13 cellular contexts compared by ENCODE assay signal in genomic region chr5:13218518-13218917, GRCh38.
DNase-seq lines count a peak whose midpoint lies in the region; ATAC-seq and TF ChIP-seq lines count a peak whose summit lies in the region.
"Had no signal": no experiment of that assay in that cellular context is flagged by ENCODE, and none has a peak within 500 bp of the region (broad histone marks: within the 10 kb centered on the region; RNA-seq: fewer than 3 reads in every experiment).

No MANE protein-coding gene starts in this region.

- CTCF ChIA-PET in PC-3 (lab: Charles Lee) = no interaction called here

- no peak overlapping the region for H3K4me2 ChIP-seq in PC-3 (ENCODE audit: low read length)

- no peaks in the 10 kb centered on the region; the same call in 1 of the 2 replicates for H3K4me1 ChIP-seq in PC-3 (ENCODE audit: insufficient read depth, low read length)
- no peaks in the 10 kb centered on the region for H3K4me1 ChIP-seq in foreskin keratinocyte
- H3K4me1 ChIP-seq in ovary (ENCODE audit: insufficient read depth) = no peaks in the 10 kb centered on the region

- no peak overlapping the region for H3K4me3 ChIP-seq in PC-3 (ENCODE audit: low read length)
- no peak overlapping the region for H3K4me3 ChIP-seq in ovary
- H3K4me3 ChIP-seq: dorsolateral prefrontal cortex had no signal

- no peaks in the 10 kb centered on the region for H4K20me1 ChIP-seq in PC-3 (ENCODE audit: low read length)

- POLR2A ChIA-PET in PC-3 (lab: Charles Lee; ENCODE audit: unreplicated experiment) = no interaction called here

- TF ChIP-seq EP300 in ovary (IDR thresholded peaks at IDR 0.05) = no peak

- intact Hi-C loops in PC-3 (cut with micrococcal nuclease) (no loop called here), ovary (cut with DNase I) (no loop called here)

- ATAC-seq in PC-3 (peak; percentile 86), foreskin keratinocyte (peak; percentile 42), GM18511 (IDR thresholded peaks at IDR 0.05; ENCODE audit: unreplicated experiment) (no peak)

- H3K27ac ChIP-seq in PC-3 (ENCODE audit: low read length) = no peak overlapping the region
- no peak overlapping the region for H3K27ac ChIP-seq in foreskin keratinocyte
- no peak overlapping the region for H3K27ac ChIP-seq in ovary
- H3K27ac ChIP-seq: dorsolateral prefrontal cortex had no signal

- no peaks in the 10 kb centered on the region for H3F3A ChIP-seq in PC-3 (ENCODE audit: low read length, unreplicated experiment)

- peak; percentile 80 for TF ChIP-seq CTCF in PC-3 (conservative IDR thresholded peaks at IDR 0.05; ENCODE audit: low read depth, low read length)
- TF ChIP-seq CTCF in foreskin keratinocyte (conservative IDR thresholded peaks at IDR 0.05) = peak; percentile 49
- TF ChIP-seq CTCF in ovary (IDR thresholded peaks at IDR 0.05) = no peak

- H3K36me3 ChIP-seq in PC-3 (ENCODE audit: low read depth, low read length) (no peaks in the 10 kb centered on the region), ovary (no peaks in the 10 kb centered on the region)

- no peak overlapping the region for H3K9ac ChIP-seq in PC-3 (ENCODE audit: low read length)

- no peak overlapping the region for H2AFZ ChIP-seq in PC-3 (ENCODE audit: low read length)

- DNase-seq in AG08395 (ENCODE audit: low spot score) = peak; percentile 5
- peak; percentile 53 for DNase-seq in H4 (ENCODE audit: low spot score)
- DNase-seq in PC-3 = peak; percentile 76
- peak in 1 of 2 donors; percentile 13 for DNase-seq in foreskin keratinocyte
- DNase-seq in ovary = no peak
- no peak for DNase-seq in COLO829 (ENCODE audit: low spot score)
- DNase-seq in islet precursor cell = no peak
- DNase-seq: activated CD4-positive, alpha-beta T cell treated with anti-CD3 and anti-CD28 coated beads for 48 hours; activated naive CD4-positive, alpha-beta T cell treated with Interleukin-2 at 50 U/mL for 16 hours; CD4-positive, CD25-positive, alpha-beta regulatory T cell; dorsolateral prefrontal cortex; NCI-H1436 had no signal

- no peaks in the 10 kb centered on the region for H3K27me3 ChIP-seq in PC-3 (ENCODE audit: low read length)
- H3K27me3 ChIP-seq in foreskin keratinocyte = no peaks in the 10 kb centered on the region
- no peaks in the 10 kb centered on the region for H3K27me3 ChIP-seq in ovary
- H3K27me3 ChIP-seq: dorsolateral prefrontal cortex had no signal

- no peaks in the 10 kb centered on the region for H3K9me2 ChIP-seq in PC-3 (replicated peaks; ENCODE audit: low read length)

- no peaks in the 10 kb centered on the region for H3K79me2 ChIP-seq in PC-3 (ENCODE audit: low read length)

- BruUV-seq in PC-3 (replicated peaks; lab: Mats Ljungman, UMichigan) = no TSS peak

- WGBS in ovary, 3 donors = 63 to 74% (median 63%) methylated on average over 2 of the region's 2 CpGs

- TF ChIP-seq POLR2A in ovary (IDR thresholded peaks at IDR 0.05) = no peak

- no peaks in the 10 kb centered on the region for H3K9me3 ChIP-seq in PC-3 (ENCODE audit: low read length)
- H3K9me3 ChIP-seq in ovary = no peaks in the 10 kb centered on the region

Comparison
In these comparisons a context has a peak if more than half of its experiments do, and no peak if none do; other contexts are left out.
1. DNase-seq: peak in AG08395 (single experiment), H4 (single experiment) and PC-3 (single experiment); none in ovary (0 of 5), COLO829 (single experiment) and islet precursor cell (single experiment).
2. CTCF ChIP-seq: peak in PC-3 (single experiment) and foreskin keratinocyte (single experiment); none in ovary (0 of 3).